1 cellular context compared by ENCODE assay signal in genomic region chr6:151493495-151494234, GRCh38.
TF ChIP-seq lines count a peak whose summit lies in the region.

Gene CCDC170 (plus strand): TSS chr6:151494017. CDS start chr6:151494129, 112 bp downstream.

TF ChIP-seq in HepG2, 621 proteins besides CTCF, POLR2A, EP300 and RAD21 (continued from another document and continues in another):
- TF ChIP-seq ZNF639 (CRISPR knock-in tag; conservative IDR thresholded peaks at IDR 0.05), result peak; percentile 50; the same call in 1 of the 2 replicates
- TF ChIP-seq, protein P1, sequence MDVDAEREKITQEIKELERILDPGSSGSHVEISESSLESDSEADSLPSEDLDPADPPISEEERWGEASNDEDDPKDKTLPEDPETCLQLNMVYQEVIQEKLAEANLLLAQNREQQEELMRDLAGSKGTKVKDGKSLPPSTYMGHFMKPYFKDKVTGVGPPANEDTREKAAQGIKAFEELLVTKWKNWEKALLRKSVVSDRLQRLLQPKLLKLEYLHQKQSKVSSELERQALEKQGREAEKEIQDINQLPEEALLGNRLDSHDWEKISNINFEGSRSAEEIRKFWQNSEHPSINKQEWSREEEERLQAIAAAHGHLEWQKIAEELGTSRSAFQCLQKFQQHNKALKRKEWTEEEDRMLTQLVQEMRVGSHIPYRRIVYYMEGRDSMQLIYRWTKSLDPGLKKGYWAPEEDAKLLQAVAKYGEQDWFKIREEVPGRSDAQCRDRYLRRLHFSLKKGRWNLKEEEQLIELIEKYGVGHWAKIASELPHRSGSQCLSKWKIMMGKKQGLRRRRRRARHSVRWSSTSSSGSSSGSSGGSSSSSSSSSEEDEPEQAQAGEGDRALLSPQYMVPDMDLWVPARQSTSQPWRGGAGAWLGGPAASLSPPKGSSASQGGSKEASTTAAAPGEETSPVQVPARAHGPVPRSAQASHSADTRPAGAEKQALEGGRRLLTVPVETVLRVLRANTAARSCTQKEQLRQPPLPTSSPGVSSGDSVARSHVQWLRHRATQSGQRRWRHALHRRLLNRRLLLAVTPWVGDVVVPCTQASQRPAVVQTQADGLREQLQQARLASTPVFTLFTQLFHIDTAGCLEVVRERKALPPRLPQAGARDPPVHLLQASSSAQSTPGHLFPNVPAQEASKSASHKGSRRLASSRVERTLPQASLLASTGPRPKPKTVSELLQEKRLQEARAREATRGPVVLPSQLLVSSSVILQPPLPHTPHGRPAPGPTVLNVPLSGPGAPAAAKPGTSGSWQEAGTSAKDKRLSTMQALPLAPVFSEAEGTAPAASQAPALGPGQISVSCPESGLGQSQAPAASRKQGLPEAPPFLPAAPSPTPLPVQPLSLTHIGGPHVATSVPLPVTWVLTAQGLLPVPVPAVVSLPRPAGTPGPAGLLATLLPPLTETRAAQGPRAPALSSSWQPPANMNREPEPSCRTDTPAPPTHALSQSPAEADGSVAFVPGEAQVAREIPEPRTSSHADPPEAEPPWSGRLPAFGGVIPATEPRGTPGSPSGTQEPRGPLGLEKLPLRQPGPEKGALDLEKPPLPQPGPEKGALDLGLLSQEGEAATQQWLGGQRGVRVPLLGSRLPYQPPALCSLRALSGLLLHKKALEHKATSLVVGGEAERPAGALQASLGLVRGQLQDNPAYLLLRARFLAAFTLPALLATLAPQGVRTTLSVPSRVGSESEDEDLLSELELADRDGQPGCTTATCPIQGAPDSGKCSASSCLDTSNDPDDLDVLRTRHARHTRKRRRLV (CRISPR knock-in tag; IDR thresholded peaks at IDR 0.05), result no peak
- TF ChIP-seq ZSCAN31 (CRISPR knock-in tag; IDR thresholded peaks at IDR 0.05; ENCODE audit: low read depth), result peak; percentile 35; the same call in 1 of the 2 replicates
- TF ChIP-seq KIAA2018 (CRISPR knock-in tag; IDR thresholded peaks at IDR 0.05; ENCODE audit: borderline replicate concordance), result peak; percentile 78; the same call in 1 of the 2 replicates
- TF ChIP-seq STAT5B (CRISPR knock-in tag; IDR thresholded peaks at IDR 0.05), result 0 out of 2 replicates have a peak, but pooled peaks have one; percentile 9
- TF ChIP-seq, protein P2, sequence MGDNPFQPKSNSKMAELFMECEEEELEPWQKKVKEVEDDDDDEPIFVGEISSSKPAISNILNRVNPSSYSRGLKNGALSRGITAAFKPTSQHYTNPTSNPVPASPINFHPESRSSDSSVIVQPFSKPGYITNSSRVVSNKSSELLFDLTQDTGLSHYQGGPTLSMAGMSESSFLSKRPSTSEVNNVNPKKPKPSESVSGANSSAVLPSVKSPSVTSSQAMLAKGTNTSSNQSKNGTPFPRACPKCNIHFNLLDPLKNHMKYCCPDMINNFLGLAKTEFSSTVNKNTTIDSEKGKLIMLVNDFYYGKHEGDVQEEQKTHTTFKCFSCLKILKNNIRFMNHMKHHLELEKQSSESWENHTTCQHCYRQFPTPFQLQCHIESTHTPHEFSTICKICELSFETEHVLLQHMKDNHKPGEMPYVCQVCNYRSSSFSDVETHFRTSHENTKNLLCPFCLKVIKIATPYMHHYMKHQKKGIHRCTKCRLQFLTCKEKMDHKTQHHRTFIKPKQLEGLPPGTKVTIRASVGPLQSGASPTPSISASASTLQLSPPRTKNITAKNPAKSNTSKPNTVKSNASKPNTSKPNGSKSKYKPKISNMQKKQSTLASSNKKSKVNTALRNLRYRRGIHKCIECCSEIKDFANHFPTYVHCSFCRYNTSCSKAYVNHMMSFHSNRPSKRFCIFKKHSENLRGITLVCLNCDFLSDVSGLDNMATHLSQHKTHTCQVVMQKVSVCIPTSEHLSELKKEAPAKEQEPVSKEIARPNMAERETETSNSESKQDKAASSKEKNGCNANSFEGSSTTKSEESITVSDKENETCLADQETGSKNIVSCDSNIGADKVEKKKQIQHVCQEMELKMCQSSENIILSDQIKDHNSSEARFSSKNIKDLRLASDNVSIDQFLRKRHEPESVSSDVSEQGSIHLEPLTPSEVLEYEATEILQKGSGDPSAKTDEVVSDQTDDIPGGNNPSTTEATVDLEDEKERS (CRISPR knock-in tag; IDR thresholded peaks at IDR 0.05), result 0 out of 2 replicates have a peak, but pooled peaks have one; percentile 34
- TF ChIP-seq ZKSCAN1 (IDR thresholded peaks at IDR 0.05; ENCODE audit: low read length), result no peak
- TF ChIP-seq FLYWCH1 (CRISPR knock-in tag; IDR thresholded peaks at IDR 0.05), result peak; percentile 85; the same call in 1 of the 2 replicates
- TF ChIP-seq, protein P3, sequence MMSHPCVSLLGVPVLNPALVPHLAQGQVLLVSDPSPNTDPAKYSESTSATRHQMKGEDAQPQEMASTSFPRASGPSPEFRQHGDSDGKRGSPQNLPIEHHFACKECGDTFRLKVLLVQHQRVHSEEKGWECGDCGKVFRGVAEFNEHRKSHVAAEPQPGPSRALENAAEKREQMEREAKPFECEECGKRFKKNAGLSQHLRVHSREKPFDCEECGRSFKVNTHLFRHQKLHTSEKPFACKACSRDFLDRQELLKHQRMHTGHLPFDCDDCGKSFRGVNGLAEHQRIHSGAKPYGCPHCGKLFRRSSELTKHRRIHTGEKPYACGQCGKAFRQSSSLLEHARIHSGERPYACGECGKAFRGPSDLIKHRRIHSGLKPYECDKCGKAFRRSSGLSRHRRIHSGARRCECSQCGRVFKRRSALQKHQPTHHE (CRISPR knock-in tag; IDR thresholded peaks at IDR 0.05; ENCODE audit: borderline replicate concordance), result peak; percentile 2; the same call in 1 of the 2 replicates
- no peak for TF ChIP-seq PHB2 (IDR thresholded peaks at IDR 0.05; ENCODE audit: partially characterized antibody)
- TF ChIP-seq RNF219 (CRISPR knock-in tag; IDR thresholded peaks at IDR 0.05), result no peak
- TF ChIP-seq ZIK1 (CRISPR knock-in tag; IDR thresholded peaks at IDR 0.05; ENCODE audit: borderline replicate concordance, low read depth), result 0 out of 2 replicates have a peak, but pooled peaks have one; percentile 29
- no peak for TF ChIP-seq ZNF18 (CRISPR knock-in tag; IDR thresholded peaks at IDR 0.05; ENCODE audit: insufficient replicate concordance)
- no peak for TF ChIP-seq THAP11 (CRISPR knock-in tag; IDR thresholded peaks at IDR 0.05)
- 0 out of 2 replicates have a peak, but pooled peaks have one; percentile 7 for TF ChIP-seq PRMT3 (CRISPR knock-in tag; IDR thresholded peaks at IDR 0.05; ENCODE audit: borderline replicate concordance, low read depth)
- no peak for TF ChIP-seq USF2 (IDR thresholded peaks at IDR 0.05; ENCODE audit: low read depth, low read length)
- TF ChIP-seq USF2 (CRISPR knock-in tag; IDR thresholded peaks at IDR 0.05; ENCODE audit: borderline replicate concordance), result no peak
- TF ChIP-seq, protein P4, sequence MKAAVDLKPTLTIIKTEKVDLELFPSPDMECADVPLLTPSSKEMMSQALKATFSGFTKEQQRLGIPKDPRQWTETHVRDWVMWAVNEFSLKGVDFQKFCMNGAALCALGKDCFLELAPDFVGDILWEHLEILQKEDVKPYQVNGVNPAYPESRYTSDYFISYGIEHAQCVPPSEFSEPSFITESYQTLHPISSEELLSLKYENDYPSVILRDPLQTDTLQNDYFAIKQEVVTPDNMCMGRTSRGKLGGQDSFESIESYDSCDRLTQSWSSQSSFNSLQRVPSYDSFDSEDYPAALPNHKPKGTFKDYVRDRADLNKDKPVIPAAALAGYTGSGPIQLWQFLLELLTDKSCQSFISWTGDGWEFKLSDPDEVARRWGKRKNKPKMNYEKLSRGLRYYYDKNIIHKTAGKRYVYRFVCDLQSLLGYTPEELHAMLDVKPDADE (CRISPR knock-in tag; IDR thresholded peaks at IDR 0.05), result no peak
